Comparison of ENCODE assay signal across 2 cellular contexts in genomic region chr14:103889313-103890051, GRCh38.
TF ChIP-seq lines count a peak whose summit lies in the region.

No MANE protein-coding gene starts in this region.

TF ChIP-seq in GM23338, 12 proteins besides CTCF, POLR2A, EP300 and RAD21 (continued from another document):
- TF ChIP-seq ZNF462 (CRISPR knock-in tag; IDR thresholded peaks at IDR 0.05), result no peak
- TF ChIP-seq EZH2 (IDR thresholded peaks at IDR 0.05; ENCODE audit: low read depth, unreplicated experiment), result no peak
- TF ChIP-seq ETS1 (IDR thresholded peaks at IDR 0.05), result no peak
- TF ChIP-seq REST (IDR thresholded peaks at IDR 0.05; ENCODE audit: unreplicated experiment), result no peak
- no peak for TF ChIP-seq POLR2AphosphoS5 (IDR thresholded peaks at IDR 0.05; ENCODE audit: low read depth)
- TF ChIP-seq JUNB (IDR thresholded peaks at IDR 0.05; ENCODE audit: unreplicated experiment), result no peak
- TF ChIP-seq ZNF114 (CRISPR knock-in tag; IDR thresholded peaks at IDR 0.05), result no peak
- no peak for TF ChIP-seq STAT1 (IDR thresholded peaks at IDR 0.05; ENCODE audit: unreplicated experiment)
- no peak for TF ChIP-seq NANOG (IDR thresholded peaks at IDR 0.05; ENCODE audit: borderline replicate concordance)
- no peak for TF ChIP-seq CREB1 (CRISPR knock-in tag; IDR thresholded peaks at IDR 0.05; ENCODE audit: low read depth)
- TF ChIP-seq EZH2phosphoT487 (IDR thresholded peaks at IDR 0.05; ENCODE audit: unreplicated experiment), result no peak

TF ChIP-seq in SK-N-SH, 30 proteins besides CTCF, POLR2A, EP300 and RAD21 (continued from another document):
- TF ChIP-seq EZH2phosphoT487 (IDR thresholded peaks at IDR 0.05; ENCODE audit: borderline replicate concordance, low read depth) (no peak), SMC3 (IDR thresholded peaks at IDR 0.05; ENCODE audit: low read depth, low read length) (no peak)
